ENCODE assay signal across 16 cellular contexts in genomic region chr15:29872716-29873115, GRCh38. TPM values are rescaled to one million over a fixed set of nuclear protein-coding genes. Genes with fewer than 3 reads are reported as not detected.
A peak's percentile ranks its signal among the peaks of the same experiment; 100 is the strongest.
DNase-seq lines count a peak whose midpoint lies in the region; ATAC-seq and TF ChIP-seq lines count a peak whose summit lies in the region.
"Had no signal": no experiment of that assay in that cellular context is flagged by ENCODE, and none has a peak within 500 bp of the region (broad histone marks: within the 10 kb centered on the region; RNA-seq: fewer than 3 reads in every experiment).

No MANE protein-coding gene starts in this region.

- H3K27me3 ChIP-seq in IMR-90 (ENCODE audit: control insufficient read depth, insufficient read depth, low read length) (no peaks in the 10 kb centered on the region; the same call in 1 of the 2 replicates), layer of hippocampus (ENCODE audit: control insufficient read depth, insufficient read depth, low read length) (no peaks in the 10 kb centered on the region)
- H3K27me3 ChIP-seq: Peyer's patch had no signal

- no peak overlapping the region for H3K4ac ChIP-seq in IMR-90 (ENCODE audit: low read depth, low read length)

- no peak overlapping the region for H4K8ac ChIP-seq in IMR-90 (ENCODE audit: low read depth in 2 of 2, low read length in 2 of 2)

- H2AK9ac ChIP-seq in IMR-90 (replicated peaks; ENCODE audit: low read depth, low read length, poor library complexity), result no peak overlapping the region

- H3K9me3 ChIP-seq in IMR-90 (ENCODE audit: control insufficient read depth, insufficient read depth, low read length) (no peaks in the 10 kb centered on the region; the same call in 1 of the 2 replicates), T-helper 17 cell (ENCODE audit: control insufficient read depth, low read length, poor library complexity, severe bottlenecking) (no peaks in the 10 kb centered on the region)
- H3K9me3 ChIP-seq: Peyer's patch had no signal

- TF ChIP-seq POLR2A in IMR-90 (IDR thresholded peaks at IDR 0.05; ENCODE audit: low read depth, low read length), result no peak

- no peak overlapping the region for H2BK120ac ChIP-seq in IMR-90 (ENCODE audit: low read depth, low read length)

- H3K14ac ChIP-seq in IMR-90 (replicated peaks; ENCODE audit: low read depth, low read length), result no peak overlapping the region

- H3K56ac ChIP-seq in IMR-90 (ENCODE audit: extremely low read depth, insufficient read depth, low read length), result no peak overlapping the region

- H3K27ac ChIP-seq in IMR-90 (ENCODE audit: insufficient read depth, low read length) (no peak overlapping the region), layer of hippocampus (ENCODE audit: low read depth, low read length) (peak overlapping the region; percentile 27), temporal lobe (ENCODE audit: low read depth, low read length) (peak overlapping the region; percentile 87)
- H3K27ac ChIP-seq: Peyer's patch had no signal

- H2AK5ac ChIP-seq in IMR-90 (ENCODE audit: low read depth, low read length), result no peak overlapping the region

- no peak overlapping the region for H3K18ac ChIP-seq in IMR-90 (ENCODE audit: low read depth, low read length)

- no peak for TF ChIP-seq CTCF in IMR-90 (conservative IDR thresholded peaks at IDR 0.05; ENCODE audit: low read depth, low read length)

- no TSS peak for BruUV-seq in IMR-90 (replicated peaks; lab: Mats Ljungman, UMichigan)

- no peak overlapping the region for H3K9ac ChIP-seq in IMR-90 (ENCODE audit: low read depth, low read length)

- peaks cover 43% of the 10 kb centered on the region for H3K27me3 Mint-ChIP-seq in T-helper 17 cell

- no peak overlapping the region for H2BK5ac ChIP-seq in IMR-90 (ENCODE audit: low read depth, low read length, poor library complexity, severe bottlenecking)

- POLR2A ChIA-PET in IMR-90 (lab: Charles Lee; ENCODE audit: unreplicated experiment), result no interaction called here

- H2BK15ac ChIP-seq in IMR-90 (ENCODE audit: low read depth, low read length), result no peak overlapping the region

- no peak overlapping the region for H3K4me3 Mint-ChIP-seq in T-helper 17 cell
- H3K4me3 Mint-ChIP-seq: CD8-positive, alpha-beta memory T cell had no signal

- no peaks in the 10 kb centered on the region for H3K36me3 ChIP-seq in IMR-90 (ENCODE audit: control insufficient read depth, insufficient read depth, low read length)
- H3K36me3 ChIP-seq: Peyer's patch had no signal

- intact Hi-C loops in IMR-90 (cut with micrococcal nuclease), result no loop called here

- 86% methylated on average over 1 of the region's 7 CpGs; no CpG with 5 or more reads in 1 of the 2 experiments for WGBS in IMR-90 (ENCODE audit: extremely low coverage in 2 of 2, insufficient read length in 1 of 2), 2 experiments

- H4K91ac ChIP-seq in IMR-90 (ENCODE audit: insufficient read depth, low read depth, low read length), result no peak overlapping the region

- no peak overlapping the region for H3K23ac ChIP-seq in IMR-90 (ENCODE audit: low read depth, low read length)

- no peak overlapping the region for H2BK20ac ChIP-seq in IMR-90 (ENCODE audit: low read depth, low read length)

- no peak for ATAC-seq in IMR-90 (ENCODE audit: low read depth)
- ATAC-seq in T-helper 17 cell, result no peak
- ATAC-seq: K562 had no signal

- dilution Hi-C loops in IMR-90 (cut with HindIII; ENCODE audit: low sequenced_read_pairs, unreplicated experiment), result no loop called here

- H3K36me3 Mint-ChIP-seq in T-helper 17 cell (ENCODE audit: low read depth), result no peaks in the 10 kb centered on the region
- H3K36me3 Mint-ChIP-seq: CD8-positive, alpha-beta memory T cell had no signal

- no peak overlapping the region for H4K5ac ChIP-seq in IMR-90 (ENCODE audit: low read depth, low read length)

- H3K27ac Mint-ChIP-seq in T-helper 17 cell, result no peak overlapping the region
- H3K27ac Mint-ChIP-seq: CD8-positive, alpha-beta memory T cell had no signal

- H3K9me1 ChIP-seq in IMR-90 (ENCODE audit: insufficient read depth, low read length), result no peaks in the 10 kb centered on the region; the same call in 1 of the 2 replicates

- CTCF ChIA-PET in IMR-90 (lab: Yijun Ruan, JAX), result interaction anchor here (1.2 kb wide), 1 partner anchor 8 kb away, joined by 5 read pairs; no protein-coding TSS in a partner anchor

- no peaks in the 10 kb centered on the region for H4K20me1 ChIP-seq in IMR-90 (ENCODE audit: insufficient read depth, low read length)

- DNase-seq in Ammon's horn (ENCODE audit: low spot score) (peak; percentile 25), IMR-90 (no peak), NCI-H128 (lab: John Stamatoyannopoulos, UW; ENCODE audit: unreplicated experiment) (no peak), T-helper 17 cell (no peak)
- no peak for DNase-seq in activated CD8-positive, alpha-beta memory T cell treated with anti-CD3 and anti-CD28 coated beads, Interleukin-2, amount 50 U/mL, for 48 hours
- DNase-seq: C1 segment of cervical spinal cord; CD8-positive, alpha-beta memory T cell; DMS79 treated with DMSO at 0.1 percent for 48 hours; NCI-H1092 treated with DMSO at 0.1 percent for 48 hours; NCI-H2081 treated with DMSO at 0.1 percent for 48 hours; NCI-H748 treated with DMSO at 0.1 percent for 48 hours; NK-92 treated with Interleukin-12 subunit alpha and Interleukin-12 subunit beta, amount 100 ng/mL, for 24 hours; Peyer's patch had no signal

- peaks cover 2% of the 10 kb centered on the region for H3K4me1 Mint-ChIP-seq in T-helper 17 cell
- H3K4me1 Mint-ChIP-seq: CD8-positive, alpha-beta memory T cell had no signal

- peak overlapping the region; percentile 8 for H2AFZ ChIP-seq in IMR-90 (replicated peaks; ENCODE audit: low read length, poor library complexity)

- in situ Hi-C loops in IMR-90 (cut with MboI; ENCODE audit: low sequenced_read_pairs), result loop anchor here (10.0 kb wide), 1 partner anchor 52 kb away; no protein-coding TSS in a partner anchor

- no peak for TF ChIP-seq RAD21 in IMR-90 (IDR thresholded peaks at IDR 0.05; ENCODE audit: low read length)

- no peaks in the 10 kb centered on the region for H3K4me1 ChIP-seq in IMR-90 (ENCODE audit: control insufficient read depth, insufficient read depth, low read length)
- H3K4me1 ChIP-seq: Peyer's patch had no signal

- no peak overlapping the region for H3K4me3 ChIP-seq in IMR-90 (ENCODE audit: insufficient read depth, low read depth, low read length)
- H3K4me3 ChIP-seq: K562, Peyer's patch had no signal

- H3K4me2 ChIP-seq in IMR-90 (ENCODE audit: low read depth, low read length), result no peak overlapping the region

- H3K79me1 ChIP-seq in IMR-90 (ENCODE audit: low read depth in 1 of 2, low read length in 2 of 2), result no peaks in the 10 kb centered on the region

TF ChIP-seq in IMR-90, 13 proteins besides CTCF, POLR2A, EP300 and RAD21:
- TF ChIP-seq MXI1 (IDR thresholded peaks at IDR 0.05; ENCODE audit: borderline replicate concordance, low read depth, low read length) (no peak), CEBPB (IDR thresholded peaks at IDR 0.05; ENCODE audit: low read depth, low read length) (no peak), RFX5 (IDR thresholded peaks at IDR 0.05; ENCODE audit: low read depth, low read length) (no peak), RCOR1 (IDR thresholded peaks at IDR 0.05; ENCODE audit: insufficient replicate concordance, low read length) (no peak), BHLHE40 (IDR thresholded peaks at IDR 0.05; ENCODE audit: low read depth, low read length) (no peak), NFE2L2 (IDR thresholded peaks at IDR 0.05; ENCODE audit: low read depth, low read length) (no peak), MAFK (IDR thresholded peaks at IDR 0.05; ENCODE audit: low read depth, low read length) (no peak)
TF ChIP-seq in IMR-90: peak in this region for 0.

RNA-seq across cellular contexts. Expression of gene TJP1, which starts 50.4 kb away (rescaled TPM):
- total RNA-seq in IMR-90 (2012; rRNA removed) (43.4 and 61.7 TPM in 2 replicates), temporal lobe (60.0 TPM), T-helper 17 cell (under 1 TPM in 1 of 2 donors, not detected in 1; 0.16 TPM)
- polyA plus RNA-seq in IMR-90 (2012; rRNA removed), result 41.9 and 42.2 TPM in 2 replicates
- 13.8 and 15.5 TPM in 2 replicates for polyA plus RNA-seq in IMR-90 (2012; cell fraction: cytosol; rRNA removed)
- polyA plus RNA-seq in IMR-90 (2012; cell fraction: nucleus; rRNA removed; ENCODE audit: low replicate concordance), result 15.4 and 56.9 TPM in 2 replicates
- total RNA-seq: CD8-positive, alpha-beta memory T cell had no signal
- polyA plus RNA-seq: CD8-positive, alpha-beta memory T cell had no signal

Comparison
In these comparisons a context has a peak if more than half of its experiments do, and no peak if none do; other contexts are left out.
1. RNA of gene TJP1, which starts 50.4 kb away (total RNA-seq): 60.0 TPM in temporal lobe (single experiment) and 43.4 to 61.7 TPM in IMR-90; 0.16 TPM in T-helper 17 cell; every median in the first group is over 10 times any median in the second.